1 cellular context compared by ENCODE assay signal in genomic region chr11:45804806-45805304, GRCh38.
TF ChIP-seq lines count a peak whose summit lies in the region.

Gene SLC35C1, plus strand, starts transcription at chr11:45805149. Its CDS starts 653 bp downstream, at chr11:45805802.

TF ChIP-seq in HepG2, 621 proteins besides CTCF, POLR2A, EP300 and RAD21 (continued from another document):
- TF ChIP-seq ZFP91 (CRISPR knock-in tag; IDR thresholded peaks at IDR 0.05; ENCODE audit: borderline replicate concordance) (peak; percentile 100), HNRNPK (IDR thresholded peaks at IDR 0.05; ENCODE audit: low read depth, low read length, poor library complexity, severe bottlenecking) (peak; percentile 95), FOXO1 (CRISPR knock-in tag; IDR thresholded peaks at IDR 0.05) (no peak), ZBTB46 (CRISPR knock-in tag; IDR thresholded peaks at IDR 0.05; ENCODE audit: borderline replicate concordance) (no peak), HOXD1 (CRISPR knock-in tag; IDR thresholded peaks at IDR 0.05) (peak; percentile 77), HNF1B (CRISPR knock-in tag; IDR thresholded peaks at IDR 0.05) (peak; percentile 29; the same call in 1 of the 2 replicates), GABPA (IDR thresholded peaks at IDR 0.05; ENCODE audit: low read depth, low read length) (peak; percentile 53), GABPA (CRISPR knock-in tag; IDR thresholded peaks at IDR 0.05; ENCODE audit: low read depth) (peak; percentile 73), ZFP41 (CRISPR knock-in tag; IDR thresholded peaks at IDR 0.05; ENCODE audit: borderline replicate concordance) (no peak), MXI1 (IDR thresholded peaks at IDR 0.05; ENCODE audit: borderline replicate concordance, low read depth, low read length) (peak; percentile 96; the same call in 2 of the 3 replicates), HOXA5 (CRISPR knock-in tag; IDR thresholded peaks at IDR 0.05) (peak; percentile 71; the same call in 1 of the 2 replicates), SIX4 (CRISPR knock-in tag; IDR thresholded peaks at IDR 0.05) (no peak; the same call in 1 of the 2 replicates), POLR2AphosphoS5 (IDR thresholded peaks at IDR 0.05; ENCODE audit: low read depth, low read length) (peak; percentile 49), TBP (CRISPR knock-in tag; IDR thresholded peaks at IDR 0.05) (no peak), SP2 (CRISPR knock-in tag; IDR thresholded peaks at IDR 0.05) (peak; percentile 63), ZNF776 (CRISPR knock-in tag; IDR thresholded peaks at IDR 0.05) (no peak), ZNF225 (CRISPR knock-in tag; IDR thresholded peaks at IDR 0.05) (0 out of 2 replicates have a peak, but pooled peaks have one; percentile 6), ZNF253 (CRISPR knock-in tag; IDR thresholded peaks at IDR 0.05; ENCODE audit: borderline replicate concordance) (no peak)
- TF ChIP-seq, protein P1, sequence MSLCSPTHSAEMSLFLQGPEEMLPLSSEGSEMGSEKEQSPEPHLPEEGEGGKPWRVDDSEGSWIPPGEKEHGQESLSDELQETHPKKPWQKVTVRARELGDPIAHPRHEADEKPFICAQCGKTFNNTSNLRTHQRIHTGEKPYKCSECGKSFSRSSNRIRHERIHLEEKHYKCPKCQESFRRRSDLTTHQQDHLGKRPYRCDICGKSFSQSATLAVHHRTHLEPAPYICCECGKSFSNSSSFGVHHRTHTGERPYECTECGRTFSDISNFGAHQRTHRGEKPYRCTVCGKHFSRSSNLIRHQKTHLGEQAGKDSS (CRISPR knock-in tag; IDR thresholded peaks at IDR 0.05; ENCODE audit: borderline replicate concordance, low read depth) = no peak
- TF ChIP-seq, protein P2, sequence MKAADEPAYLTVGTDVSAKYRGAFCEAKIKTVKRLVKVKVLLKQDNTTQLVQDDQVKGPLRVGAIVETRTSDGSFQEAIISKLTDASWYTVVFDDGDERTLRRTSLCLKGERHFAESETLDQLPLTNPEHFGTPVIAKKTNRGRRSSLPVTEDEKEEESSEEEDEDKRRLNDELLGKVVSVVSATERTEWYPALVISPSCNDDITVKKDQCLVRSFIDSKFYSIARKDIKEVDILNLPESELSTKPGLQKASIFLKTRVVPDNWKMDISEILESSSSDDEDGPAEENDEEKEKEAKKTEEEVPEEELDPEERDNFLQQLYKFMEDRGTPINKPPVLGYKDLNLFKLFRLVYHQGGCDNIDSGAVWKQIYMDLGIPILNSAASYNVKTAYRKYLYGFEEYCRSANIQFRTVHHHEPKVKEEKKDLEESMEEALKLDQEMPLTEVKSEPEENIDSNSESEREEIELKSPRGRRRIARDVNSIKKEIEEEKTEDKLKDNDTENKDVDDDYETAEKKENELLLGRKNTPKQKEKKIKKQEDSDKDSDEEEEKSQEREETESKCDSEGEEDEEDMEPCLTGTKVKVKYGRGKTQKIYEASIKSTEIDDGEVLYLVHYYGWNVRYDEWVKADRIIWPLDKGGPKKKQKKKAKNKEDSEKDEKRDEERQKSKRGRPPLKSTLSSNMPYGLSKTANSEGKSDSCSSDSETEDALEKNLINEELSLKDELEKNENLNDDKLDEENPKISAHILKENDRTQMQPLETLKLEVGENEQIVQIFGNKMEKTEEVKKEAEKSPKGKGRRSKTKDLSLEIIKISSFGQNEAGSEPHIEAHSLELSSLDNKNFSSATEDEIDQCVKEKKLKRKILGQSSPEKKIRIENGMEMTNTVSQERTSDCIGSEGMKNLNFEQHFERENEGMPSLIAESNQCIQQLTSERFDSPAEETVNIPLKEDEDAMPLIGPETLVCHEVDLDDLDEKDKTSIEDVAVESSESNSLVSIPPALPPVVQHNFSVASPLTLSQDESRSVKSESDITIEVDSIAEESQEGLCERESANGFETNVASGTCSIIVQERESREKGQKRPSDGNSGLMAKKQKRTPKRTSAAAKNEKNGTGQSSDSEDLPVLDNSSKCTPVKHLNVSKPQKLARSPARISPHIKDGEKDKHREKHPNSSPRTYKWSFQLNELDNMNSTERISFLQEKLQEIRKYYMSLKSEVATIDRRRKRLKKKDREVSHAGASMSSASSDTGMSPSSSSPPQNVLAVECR (CRISPR knock-in tag; IDR thresholded peaks at IDR 0.05; ENCODE audit: borderline replicate concordance) = peak; percentile 81
- TF ChIP-seq, protein P3, sequence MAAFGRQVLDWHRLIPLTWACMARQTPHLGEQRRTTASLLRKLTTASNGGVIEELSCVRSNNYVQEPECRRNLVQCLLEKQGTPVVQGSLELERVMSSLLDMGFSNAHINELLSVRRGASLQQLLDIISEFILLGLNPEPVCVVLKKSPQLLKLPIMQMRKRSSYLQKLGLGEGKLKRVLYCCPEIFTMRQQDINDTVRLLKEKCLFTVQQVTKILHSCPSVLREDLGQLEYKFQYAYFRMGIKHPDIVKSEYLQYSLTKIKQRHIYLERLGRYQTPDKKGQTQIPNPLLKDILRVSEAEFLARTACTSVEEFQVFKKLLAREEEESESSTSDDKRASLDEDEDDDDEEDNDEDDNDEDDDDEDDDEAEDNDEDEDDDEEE (CRISPR knock-in tag; IDR thresholded peaks at IDR 0.05) = 0 out of 2 replicates have a peak, but pooled peaks have one; percentile 18
